ENCODE assay signal across 1 cellular context in the genomic region with DNA sequence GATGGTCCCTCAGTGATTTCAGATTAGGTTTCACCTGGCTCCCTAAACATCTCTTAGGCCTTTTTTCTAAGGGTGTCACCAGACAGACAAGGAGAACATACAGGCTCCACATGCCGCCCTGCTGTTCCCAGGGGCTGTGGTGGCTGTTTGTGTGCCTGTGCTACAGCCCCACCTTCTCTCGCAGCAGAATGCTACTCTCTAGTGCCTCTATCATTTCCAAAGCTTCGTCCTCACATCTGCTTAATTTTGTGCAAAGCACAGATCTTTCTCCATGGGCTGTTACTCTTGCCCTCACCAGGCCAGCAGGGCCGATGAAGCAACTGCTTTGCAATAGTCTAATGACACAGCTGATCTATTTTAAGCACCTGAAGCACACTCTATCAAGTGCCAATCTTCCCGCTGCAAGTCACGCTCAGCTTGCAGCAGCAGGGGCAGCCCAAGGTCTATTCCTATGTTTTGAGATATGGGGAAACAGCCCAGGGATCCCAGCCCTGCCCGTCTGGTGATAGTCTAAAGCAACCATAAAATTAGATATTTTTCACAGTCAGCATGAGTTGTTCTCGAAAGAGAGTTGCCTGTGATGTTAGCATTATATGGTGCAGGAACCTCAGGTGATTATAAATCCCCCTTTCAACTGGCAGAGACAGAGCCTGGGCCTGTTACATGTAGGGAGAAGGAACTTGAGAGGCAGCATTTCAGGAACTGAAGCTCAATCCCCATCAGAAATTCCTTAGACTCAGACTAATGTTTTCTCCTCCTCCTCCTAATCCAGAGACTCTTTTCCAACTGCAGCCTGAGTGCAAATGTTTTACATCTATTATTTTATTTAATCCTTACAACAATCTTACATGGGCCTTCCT.
TF ChIP-seq lines count a peak whose summit lies in the region.

No MANE protein-coding gene starts in this region.

TF ChIP-seq in HepG2, 621 proteins besides CTCF, POLR2A, EP300 and RAD21 (continued from another document):
- TF ChIP-seq, protein P1, sequence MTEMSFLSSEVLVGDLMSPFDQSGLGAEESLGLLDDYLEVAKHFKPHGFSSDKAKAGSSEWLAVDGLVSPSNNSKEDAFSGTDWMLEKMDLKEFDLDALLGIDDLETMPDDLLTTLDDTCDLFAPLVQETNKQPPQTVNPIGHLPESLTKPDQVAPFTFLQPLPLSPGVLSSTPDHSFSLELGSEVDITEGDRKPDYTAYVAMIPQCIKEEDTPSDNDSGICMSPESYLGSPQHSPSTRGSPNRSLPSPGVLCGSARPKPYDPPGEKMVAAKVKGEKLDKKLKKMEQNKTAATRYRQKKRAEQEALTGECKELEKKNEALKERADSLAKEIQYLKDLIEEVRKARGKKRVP (CRISPR knock-in tag; IDR thresholded peaks at IDR 0.05), result peak in 1 of 2 experiments; percentile 89; a peak in 2 of 4 replicates
- TF ChIP-seq, protein P2, sequence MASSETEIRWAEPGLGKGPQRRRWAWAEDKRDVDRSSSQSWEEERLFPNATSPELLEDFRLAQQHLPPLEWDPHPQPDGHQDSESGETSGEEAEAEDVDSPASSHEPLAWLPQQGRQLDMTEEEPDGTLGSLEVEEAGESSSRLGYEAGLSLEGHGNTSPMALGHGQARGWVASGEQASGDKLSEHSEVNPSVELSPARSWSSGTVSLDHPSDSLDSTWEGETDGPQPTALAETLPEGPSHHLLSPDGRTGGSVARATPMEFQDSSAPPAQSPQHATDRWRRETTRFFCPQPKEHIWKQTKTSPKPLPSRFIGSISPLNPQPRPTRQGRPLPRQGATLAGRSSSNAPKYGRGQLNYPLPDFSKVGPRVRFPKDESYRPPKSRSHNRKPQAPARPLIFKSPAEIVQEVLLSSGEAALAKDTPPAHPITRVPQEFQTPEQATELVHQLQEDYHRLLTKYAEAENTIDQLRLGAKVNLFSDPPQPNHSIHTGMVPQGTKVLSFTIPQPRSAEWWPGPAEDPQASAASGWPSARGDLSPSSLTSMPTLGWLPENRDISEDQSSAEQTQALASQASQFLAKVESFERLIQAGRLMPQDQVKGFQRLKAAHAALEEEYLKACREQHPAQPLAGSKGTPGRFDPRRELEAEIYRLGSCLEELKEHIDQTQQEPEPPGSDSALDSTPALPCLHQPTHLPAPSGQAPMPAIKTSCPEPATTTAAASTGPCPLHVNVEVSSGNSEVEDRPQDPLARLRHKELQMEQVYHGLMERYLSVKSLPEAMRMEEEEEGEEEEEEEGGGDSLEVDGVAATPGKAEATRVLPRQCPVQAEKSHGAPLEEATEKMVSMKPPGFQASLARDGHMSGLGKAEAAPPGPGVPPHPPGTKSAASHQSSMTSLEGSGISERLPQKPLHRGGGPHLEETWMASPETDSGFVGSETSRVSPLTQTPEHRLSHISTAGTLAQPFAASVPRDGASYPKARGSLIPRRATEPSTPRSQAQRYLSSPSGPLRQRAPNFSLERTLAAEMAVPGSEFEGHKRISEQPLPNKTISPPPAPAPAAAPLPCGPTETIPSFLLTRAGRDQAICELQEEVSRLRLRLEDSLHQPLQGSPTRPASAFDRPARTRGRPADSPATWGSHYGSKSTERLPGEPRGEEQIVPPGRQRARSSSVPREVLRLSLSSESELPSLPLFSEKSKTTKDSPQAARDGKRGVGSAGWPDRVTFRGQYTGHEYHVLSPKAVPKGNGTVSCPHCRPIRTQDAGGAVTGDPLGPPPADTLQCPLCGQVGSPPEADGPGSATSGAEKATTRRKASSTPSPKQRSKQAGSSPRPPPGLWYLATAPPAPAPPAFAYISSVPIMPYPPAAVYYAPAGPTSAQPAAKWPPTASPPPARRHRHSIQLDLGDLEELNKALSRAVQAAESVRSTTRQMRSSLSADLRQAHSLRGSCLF (CRISPR knock-in tag; IDR thresholded peaks at IDR 0.05; ENCODE audit: borderline replicate concordance), result no peak
- TF ChIP-seq ESRRA (CRISPR knock-in tag; IDR thresholded peaks at IDR 0.05; ENCODE audit: low read depth) (no peak), FOSL2 (CRISPR knock-in tag; IDR thresholded peaks at IDR 0.05) (0 out of 2 replicates have a peak, but pooled peaks have one; percentile 11), ZC3H4 (CRISPR knock-in tag; IDR thresholded peaks at IDR 0.05; ENCODE audit: borderline replicate concordance) (no peak), GATAD2A (CRISPR knock-in tag; IDR thresholded peaks at IDR 0.05) (peak; percentile 21; the same call in 1 of the 2 replicates), BRD4 (CRISPR knock-in tag; IDR thresholded peaks at IDR 0.05) (no peak), ZBTB7A (CRISPR knock-in tag; IDR thresholded peaks at IDR 0.05) (no peak), CEBPG (CRISPR knock-in tag; IDR thresholded peaks at IDR 0.05) (peak; percentile 55; the same call in 1 of the 2 replicates), KLF12 (CRISPR knock-in tag; IDR thresholded peaks at IDR 0.05; ENCODE audit: borderline replicate concordance) (no peak), FOXK1 (CRISPR knock-in tag; IDR thresholded peaks at IDR 0.05; ENCODE audit: borderline replicate concordance, low read depth) (no peak), U2AF1 (optimal IDR thresholded peaks at IDR 0.05; ENCODE audit: low read depth, low read length) (no peak), POGZ (CRISPR knock-in tag; IDR thresholded peaks at IDR 0.05) (no peak), ZNF317 (CRISPR knock-in tag; IDR thresholded peaks at IDR 0.05) (no peak), NFRKB (IDR thresholded peaks at IDR 0.05) (no peak), KAT2B (IDR thresholded peaks at IDR 0.05; ENCODE audit: borderline replicate concordance, low read depth, low read length) (no peak), ONECUT2 (CRISPR knock-in tag; IDR thresholded peaks at IDR 0.05) (no peak), ZNF292 (CRISPR knock-in tag; IDR thresholded peaks at IDR 0.05; ENCODE audit: borderline replicate concordance, low read depth) (no peak), ZNF224 (CRISPR knock-in tag; IDR thresholded peaks at IDR 0.05) (no peak)
- TF ChIP-seq, protein P3, sequence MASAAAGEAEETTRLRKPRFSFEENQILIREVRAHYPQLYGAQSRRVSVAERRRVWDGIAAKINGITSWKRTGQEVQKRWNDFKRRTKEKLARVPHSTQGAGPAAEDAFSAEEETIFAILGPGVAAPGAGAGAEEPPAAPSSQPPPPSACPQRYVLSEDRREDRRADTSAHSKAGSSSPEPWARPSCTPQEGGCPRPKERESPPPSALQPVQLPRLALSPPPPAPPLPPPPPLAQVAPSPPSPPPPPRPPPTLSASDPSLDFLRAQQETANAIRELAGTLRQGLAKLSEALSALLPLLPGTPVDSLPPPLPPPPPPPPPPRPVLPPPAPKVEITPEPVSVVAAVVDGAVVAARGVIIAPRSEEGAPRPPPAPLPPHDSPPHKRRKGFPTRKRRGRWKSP (CRISPR knock-in tag; IDR thresholded peaks at IDR 0.05), result no peak
- TF ChIP-seq, protein P4, sequence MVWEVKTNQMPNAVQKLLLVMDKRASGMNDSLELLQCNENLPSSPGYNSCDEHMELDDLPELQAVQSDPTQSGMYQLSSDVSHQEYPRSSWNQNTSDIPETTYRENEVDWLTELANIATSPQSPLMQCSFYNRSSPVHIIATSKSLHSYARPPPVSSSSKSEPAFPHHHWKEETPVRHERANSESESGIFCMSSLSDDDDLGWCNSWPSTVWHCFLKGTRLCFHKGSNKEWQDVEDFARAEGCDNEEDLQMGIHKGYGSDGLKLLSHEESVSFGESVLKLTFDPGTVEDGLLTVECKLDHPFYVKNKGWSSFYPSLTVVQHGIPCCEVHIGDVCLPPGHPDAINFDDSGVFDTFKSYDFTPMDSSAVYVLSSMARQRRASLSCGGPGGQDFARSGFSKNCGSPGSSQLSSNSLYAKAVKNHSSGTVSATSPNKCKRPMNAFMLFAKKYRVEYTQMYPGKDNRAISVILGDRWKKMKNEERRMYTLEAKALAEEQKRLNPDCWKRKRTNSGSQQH (CRISPR knock-in tag; IDR thresholded peaks at IDR 0.05; ENCODE audit: low read depth), result no peak
- TF ChIP-seq, protein P5, sequence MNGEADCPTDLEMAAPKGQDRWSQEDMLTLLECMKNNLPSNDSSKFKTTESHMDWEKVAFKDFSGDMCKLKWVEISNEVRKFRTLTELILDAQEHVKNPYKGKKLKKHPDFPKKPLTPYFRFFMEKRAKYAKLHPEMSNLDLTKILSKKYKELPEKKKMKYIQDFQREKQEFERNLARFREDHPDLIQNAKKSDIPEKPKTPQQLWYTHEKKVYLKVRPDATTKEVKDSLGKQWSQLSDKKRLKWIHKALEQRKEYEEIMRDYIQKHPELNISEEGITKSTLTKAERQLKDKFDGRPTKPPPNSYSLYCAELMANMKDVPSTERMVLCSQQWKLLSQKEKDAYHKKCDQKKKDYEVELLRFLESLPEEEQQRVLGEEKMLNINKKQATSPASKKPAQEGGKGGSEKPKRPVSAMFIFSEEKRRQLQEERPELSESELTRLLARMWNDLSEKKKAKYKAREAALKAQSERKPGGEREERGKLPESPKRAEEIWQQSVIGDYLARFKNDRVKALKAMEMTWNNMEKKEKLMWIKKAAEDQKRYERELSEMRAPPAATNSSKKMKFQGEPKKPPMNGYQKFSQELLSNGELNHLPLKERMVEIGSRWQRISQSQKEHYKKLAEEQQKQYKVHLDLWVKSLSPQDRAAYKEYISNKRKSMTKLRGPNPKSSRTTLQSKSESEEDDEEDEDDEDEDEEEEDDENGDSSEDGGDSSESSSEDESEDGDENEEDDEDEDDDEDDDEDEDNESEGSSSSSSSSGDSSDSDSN (CRISPR knock-in tag; IDR thresholded peaks at IDR 0.05), result no peak
- TF ChIP-seq, protein P6, sequence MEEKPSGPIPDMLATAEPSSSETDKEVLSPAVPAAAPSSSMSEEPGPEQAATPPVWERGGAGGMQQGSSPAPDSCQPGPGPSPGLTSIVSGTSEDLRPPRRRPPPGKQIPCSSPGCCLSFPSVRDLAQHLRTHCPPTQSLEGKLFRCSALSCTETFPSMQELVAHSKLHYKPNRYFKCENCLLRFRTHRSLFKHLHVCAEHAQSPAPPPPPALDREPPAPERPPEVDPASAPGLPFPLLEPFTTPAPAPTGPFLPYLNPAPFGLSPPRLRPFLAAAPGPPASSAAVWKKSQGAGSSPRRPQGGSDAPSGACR (CRISPR knock-in tag; IDR thresholded peaks at IDR 0.05), result no peak
- TF ChIP-seq, protein P7, sequence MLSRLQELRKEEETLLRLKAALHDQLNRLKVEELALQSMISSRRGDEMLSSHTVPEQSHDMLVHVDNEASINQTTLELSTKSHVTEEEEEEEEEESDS (CRISPR knock-in tag; IDR thresholded peaks at IDR 0.05; ENCODE audit: borderline replicate concordance), result no peak
- TF ChIP-seq, protein P8, sequence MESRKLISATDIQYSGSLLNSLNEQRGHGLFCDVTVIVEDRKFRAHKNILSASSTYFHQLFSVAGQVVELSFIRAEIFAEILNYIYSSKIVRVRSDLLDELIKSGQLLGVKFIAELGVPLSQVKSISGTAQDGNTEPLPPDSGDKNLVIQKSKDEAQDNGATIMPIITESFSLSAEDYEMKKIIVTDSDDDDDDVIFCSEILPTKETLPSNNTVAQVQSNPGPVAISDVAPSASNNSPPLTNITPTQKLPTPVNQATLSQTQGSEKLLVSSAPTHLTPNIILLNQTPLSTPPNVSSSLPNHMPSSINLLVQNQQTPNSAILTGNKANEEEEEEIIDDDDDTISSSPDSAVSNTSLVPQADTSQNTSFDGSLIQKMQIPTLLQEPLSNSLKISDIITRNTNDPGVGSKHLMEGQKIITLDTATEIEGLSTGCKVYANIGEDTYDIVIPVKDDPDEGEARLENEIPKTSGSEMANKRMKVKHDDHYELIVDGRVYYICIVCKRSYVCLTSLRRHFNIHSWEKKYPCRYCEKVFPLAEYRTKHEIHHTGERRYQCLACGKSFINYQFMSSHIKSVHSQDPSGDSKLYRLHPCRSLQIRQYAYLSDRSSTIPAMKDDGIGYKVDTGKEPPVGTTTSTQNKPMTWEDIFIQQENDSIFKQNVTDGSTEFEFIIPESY (CRISPR knock-in tag; IDR thresholded peaks at IDR 0.05), result peak; percentile 48; the same call in 1 of the 2 replicates
- TF ChIP-seq, protein P9, sequence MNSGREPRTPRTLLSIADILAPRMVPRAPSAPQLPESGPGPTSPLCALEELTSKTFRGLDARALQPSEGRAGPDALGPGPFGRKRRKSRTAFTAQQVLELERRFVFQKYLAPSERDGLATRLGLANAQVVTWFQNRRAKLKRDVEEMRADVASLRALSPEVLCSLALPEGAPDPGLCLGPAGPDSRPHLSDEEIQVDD (CRISPR knock-in tag; IDR thresholded peaks at IDR 0.05; ENCODE audit: borderline replicate concordance), result no peak
- TF ChIP-seq, protein P10, sequence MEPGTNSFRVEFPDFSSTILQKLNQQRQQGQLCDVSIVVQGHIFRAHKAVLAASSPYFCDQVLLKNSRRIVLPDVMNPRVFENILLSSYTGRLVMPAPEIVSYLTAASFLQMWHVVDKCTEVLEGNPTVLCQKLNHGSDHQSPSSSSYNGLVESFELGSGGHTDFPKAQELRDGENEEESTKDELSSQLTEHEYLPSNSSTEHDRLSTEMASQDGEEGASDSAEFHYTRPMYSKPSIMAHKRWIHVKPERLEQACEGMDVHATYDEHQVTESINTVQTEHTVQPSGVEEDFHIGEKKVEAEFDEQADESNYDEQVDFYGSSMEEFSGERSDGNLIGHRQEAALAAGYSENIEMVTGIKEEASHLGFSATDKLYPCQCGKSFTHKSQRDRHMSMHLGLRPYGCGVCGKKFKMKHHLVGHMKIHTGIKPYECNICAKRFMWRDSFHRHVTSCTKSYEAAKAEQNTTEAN (CRISPR knock-in tag; conservative IDR thresholded peaks at IDR 0.05), result no peak
- TF ChIP-seq, protein P11, sequence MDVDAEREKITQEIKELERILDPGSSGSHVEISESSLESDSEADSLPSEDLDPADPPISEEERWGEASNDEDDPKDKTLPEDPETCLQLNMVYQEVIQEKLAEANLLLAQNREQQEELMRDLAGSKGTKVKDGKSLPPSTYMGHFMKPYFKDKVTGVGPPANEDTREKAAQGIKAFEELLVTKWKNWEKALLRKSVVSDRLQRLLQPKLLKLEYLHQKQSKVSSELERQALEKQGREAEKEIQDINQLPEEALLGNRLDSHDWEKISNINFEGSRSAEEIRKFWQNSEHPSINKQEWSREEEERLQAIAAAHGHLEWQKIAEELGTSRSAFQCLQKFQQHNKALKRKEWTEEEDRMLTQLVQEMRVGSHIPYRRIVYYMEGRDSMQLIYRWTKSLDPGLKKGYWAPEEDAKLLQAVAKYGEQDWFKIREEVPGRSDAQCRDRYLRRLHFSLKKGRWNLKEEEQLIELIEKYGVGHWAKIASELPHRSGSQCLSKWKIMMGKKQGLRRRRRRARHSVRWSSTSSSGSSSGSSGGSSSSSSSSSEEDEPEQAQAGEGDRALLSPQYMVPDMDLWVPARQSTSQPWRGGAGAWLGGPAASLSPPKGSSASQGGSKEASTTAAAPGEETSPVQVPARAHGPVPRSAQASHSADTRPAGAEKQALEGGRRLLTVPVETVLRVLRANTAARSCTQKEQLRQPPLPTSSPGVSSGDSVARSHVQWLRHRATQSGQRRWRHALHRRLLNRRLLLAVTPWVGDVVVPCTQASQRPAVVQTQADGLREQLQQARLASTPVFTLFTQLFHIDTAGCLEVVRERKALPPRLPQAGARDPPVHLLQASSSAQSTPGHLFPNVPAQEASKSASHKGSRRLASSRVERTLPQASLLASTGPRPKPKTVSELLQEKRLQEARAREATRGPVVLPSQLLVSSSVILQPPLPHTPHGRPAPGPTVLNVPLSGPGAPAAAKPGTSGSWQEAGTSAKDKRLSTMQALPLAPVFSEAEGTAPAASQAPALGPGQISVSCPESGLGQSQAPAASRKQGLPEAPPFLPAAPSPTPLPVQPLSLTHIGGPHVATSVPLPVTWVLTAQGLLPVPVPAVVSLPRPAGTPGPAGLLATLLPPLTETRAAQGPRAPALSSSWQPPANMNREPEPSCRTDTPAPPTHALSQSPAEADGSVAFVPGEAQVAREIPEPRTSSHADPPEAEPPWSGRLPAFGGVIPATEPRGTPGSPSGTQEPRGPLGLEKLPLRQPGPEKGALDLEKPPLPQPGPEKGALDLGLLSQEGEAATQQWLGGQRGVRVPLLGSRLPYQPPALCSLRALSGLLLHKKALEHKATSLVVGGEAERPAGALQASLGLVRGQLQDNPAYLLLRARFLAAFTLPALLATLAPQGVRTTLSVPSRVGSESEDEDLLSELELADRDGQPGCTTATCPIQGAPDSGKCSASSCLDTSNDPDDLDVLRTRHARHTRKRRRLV (CRISPR knock-in tag; IDR thresholded peaks at IDR 0.05), result no peak
TF ChIP-seq in HepG2: peak in this region for 9.
